19 cellular contexts compared by ENCODE assay signal in genomic region chr21:40511976-40512375, GRCh38.
DNase-seq lines count a peak whose midpoint lies in the region; ATAC-seq, FAIRE-seq and TF ChIP-seq lines count a peak whose summit lies in the region.
"Had no signal": no experiment of that assay in that cellular context is flagged by ENCODE, and none has a peak within 500 bp of the region (broad histone marks: within the 10 kb centered on the region; RNA-seq: fewer than 3 reads in every experiment).

No MANE protein-coding gene starts in this region.

- ATAC-seq in foreskin keratinocyte = peak; percentile 19
- ATAC-seq in HG02973 (IDR thresholded peaks at IDR 0.05; ENCODE audit: unreplicated experiment) = no peak
- ATAC-seq: Panc1 had no signal

- no peaks in the 10 kb centered on the region for H3K36me3 ChIP-seq in bronchial epithelial cell (ENCODE audit: control insufficient read depth, insufficient read depth, low read length)
- H3K36me3 ChIP-seq: SJCRH30 had no signal

- H3K27me3 ChIP-seq in bronchial epithelial cell (ENCODE audit: control insufficient read depth, insufficient read depth, low read length) (no peaks in the 10 kb centered on the region), foreskin keratinocyte (no peaks in the 10 kb centered on the region)
- H3K27me3 ChIP-seq: SJCRH30 had no signal

- no peak for FAIRE-seq in bronchial epithelial cell (lab: Jason Lieb, UNC)

- TF ChIP-seq CTCF in AG10803 (conservative IDR thresholded peaks at IDR 0.05; ENCODE audit: low read length) (no peak), RWPE1 (conservative IDR thresholded peaks at IDR 0.05; ENCODE audit: low read depth) (no peak), bronchial epithelial cell (IDR thresholded peaks at IDR 0.05; ENCODE audit: insufficient read depth, low read length, severe bottlenecking) (no peak), foreskin keratinocyte (conservative IDR thresholded peaks at IDR 0.05) (no peak)

- peaks cover 11% of the 10 kb centered on the region for H3K4me1 ChIP-seq in foreskin keratinocyte
- H3K4me1 ChIP-seq: SJCRH30 had no signal

- H3K27ac ChIP-seq in RWPE1 (no peak overlapping the region), foreskin keratinocyte (no peak overlapping the region)
- H3K27ac ChIP-seq: GM23248, HL-60, SJCRH30 had no signal

- H3K4me3 ChIP-seq in AG10803 (ENCODE audit: low read length) = no peak overlapping the region
- H3K4me3 ChIP-seq in bronchial epithelial cell (ENCODE audit: low read depth, low read length) = no peak overlapping the region
- H3K4me3 ChIP-seq: GM23248, SJCRH30 had no signal

- DNase-seq in AG10803 (ENCODE audit: low read depth) (peak; percentile 11), RWPE1 (ENCODE audit: low spot score) (peak; percentile 13), bronchial epithelial cell (ENCODE audit: low read depth) (peak; percentile 81), foreskin keratinocyte (peak; percentile 47 to 63), mucosa of gallbladder (ENCODE audit: low spot score) (no peak)
- DNase-seq in activated CD4-positive, alpha-beta T cell treated with anti-CD3 and anti-CD28 coated beads for 1 hour = no peak
- DNase-seq: DMS79; GM23248; NCI-H1092; NCI-H1436; NCI-H187 treated with DMSO at 0.1 percent for 48 hours; NCI-H2107; NCI-H510A; NCI-H748 treated with DMSO at 0.1 percent for 48 hours; NK-92 treated with Interleukin-12 subunit alpha and Interleukin-12 subunit beta, amount 100 ng/mL, for 24 hours had no signal

- CTCF ChIA-PET in RWPE1 (lab: Yijun Ruan, JAX) = no interaction called here

- POLR2A ChIA-PET in RWPE1 (lab: Yijun Ruan, JAX; ENCODE audit: low non-redundant PET) = no interaction called here

Comparison
In these comparisons a context has a peak if more than half of its experiments do, and no peak if none do; other contexts are left out.
1. DNase-seq: peak in AG10803 (single experiment), RWPE1 (single experiment), bronchial epithelial cell (single experiment) and foreskin keratinocyte (2 of 2); none in activated CD4-positive, alpha-beta T cell treated with anti-CD3 and anti-CD28 coated beads for 1 hour (single experiment) and mucosa of gallbladder (single experiment).